1 cellular context compared by ENCODE assay signal in the genomic region with DNA sequence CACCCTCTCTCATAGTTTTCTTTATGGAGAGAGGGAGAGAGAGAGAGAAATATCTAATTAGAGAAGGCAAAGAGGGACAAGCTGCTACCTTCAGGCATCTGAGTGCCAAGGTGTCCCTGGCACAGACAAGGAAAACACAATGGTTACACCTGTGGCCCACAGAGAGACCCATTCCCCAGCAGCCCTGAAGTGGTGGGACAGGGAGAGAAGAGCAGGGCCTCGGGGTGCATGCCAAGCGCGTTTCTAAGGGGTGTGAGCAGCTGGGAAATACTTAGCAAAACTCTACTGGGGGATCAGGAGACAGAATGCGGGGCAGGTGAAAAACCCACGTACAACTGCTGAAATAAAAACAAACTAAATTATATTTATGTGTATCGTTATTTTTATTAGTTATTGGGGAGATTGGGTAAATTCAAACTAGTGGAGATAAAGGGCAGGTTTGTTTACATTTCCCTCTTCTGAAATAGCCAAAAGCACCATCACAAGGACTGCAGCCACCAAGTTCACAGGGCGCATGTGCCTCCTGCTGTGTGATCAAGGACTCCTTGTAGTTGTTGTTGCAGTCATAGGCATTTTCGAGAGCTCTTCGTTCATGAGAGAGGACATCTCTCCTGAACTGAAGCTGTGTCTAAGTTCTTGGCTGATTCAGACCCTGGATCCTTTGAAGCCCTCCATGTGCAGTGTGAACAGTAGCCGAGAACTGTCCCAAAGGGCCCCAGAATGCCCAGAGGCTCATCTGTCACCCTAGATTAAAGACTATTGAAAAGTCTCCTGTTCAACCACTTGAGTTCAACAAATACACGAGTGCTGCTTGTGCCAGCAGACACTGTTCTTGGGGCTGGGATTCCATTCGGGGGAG.
TF ChIP-seq lines count a peak whose summit lies in the region.

No MANE protein-coding gene starts in this region.

TF ChIP-seq in HepG2, 621 proteins besides CTCF, POLR2A, EP300 and RAD21 (continued from another document and continues in another):
- TF ChIP-seq, protein P1, sequence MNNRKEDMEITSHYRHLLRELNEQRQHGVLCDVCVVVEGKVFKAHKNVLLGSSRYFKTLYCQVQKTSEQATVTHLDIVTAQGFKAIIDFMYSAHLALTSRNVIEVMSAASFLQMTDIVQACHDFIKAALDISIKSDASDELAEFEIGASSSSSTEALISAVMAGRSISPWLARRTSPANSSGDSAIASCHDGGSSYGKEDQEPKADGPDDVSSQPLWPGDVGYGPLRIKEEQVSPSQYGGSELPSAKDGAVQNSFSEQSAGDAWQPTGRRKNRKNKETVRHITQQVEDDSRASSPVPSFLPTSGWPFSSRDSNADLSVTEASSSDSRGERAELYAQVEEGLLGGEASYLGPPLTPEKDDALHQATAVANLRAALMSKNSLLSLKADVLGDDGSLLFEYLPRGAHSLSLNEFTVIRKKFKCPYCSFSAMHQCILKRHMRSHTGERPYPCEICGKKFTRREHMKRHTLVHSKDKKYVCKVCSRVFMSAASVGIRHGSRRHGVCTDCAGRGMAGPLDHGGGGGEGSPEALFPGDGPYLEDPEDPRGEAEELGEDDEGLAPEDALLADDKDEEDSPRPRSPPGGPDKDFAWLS (CRISPR knock-in tag; IDR thresholded peaks at IDR 0.05; ENCODE audit: borderline replicate concordance): no peak
- TF ChIP-seq HOXA3 (CRISPR knock-in tag; IDR thresholded peaks at IDR 0.05) (0 out of 2 replicates have a peak, but pooled peaks have one; percentile 24), ONECUT2 (CRISPR knock-in tag; IDR thresholded peaks at IDR 0.05) (no peak), ZNF432 (CRISPR knock-in tag; IDR thresholded peaks at IDR 0.05; ENCODE audit: borderline replicate concordance) (peak; percentile 98), FOSL1 (CRISPR knock-in tag; IDR thresholded peaks at IDR 0.05; ENCODE audit: borderline replicate concordance) (no peak), PCBP1 (IDR thresholded peaks at IDR 0.05; ENCODE audit: borderline replicate concordance, low read depth, low read length) (no peak), KAT2B (IDR thresholded peaks at IDR 0.05; ENCODE audit: borderline replicate concordance, low read depth, low read length) (no peak), ZNF343 (CRISPR knock-in tag; IDR thresholded peaks at IDR 0.05) (no peak), BRCA1 (CRISPR knock-in tag; IDR thresholded peaks at IDR 0.05) (no peak), ZNF101 (CRISPR knock-in tag; IDR thresholded peaks at IDR 0.05; ENCODE audit: borderline replicate concordance, low read depth) (no peak), JUN (CRISPR knock-in tag; IDR thresholded peaks at IDR 0.05) (no peak), ZNF674 (CRISPR knock-in tag; IDR thresholded peaks at IDR 0.05; ENCODE audit: low read depth) (no peak), ZNF749 (CRISPR knock-in tag; IDR thresholded peaks at IDR 0.05; ENCODE audit: borderline replicate concordance) (no peak), ZNF747 (CRISPR knock-in tag; IDR thresholded peaks at IDR 0.05; ENCODE audit: borderline replicate concordance) (no peak), SRSF9 (IDR thresholded peaks at IDR 0.05; ENCODE audit: borderline replicate concordance, insufficient read depth, low read depth, low read length, poor library complexity, severe bottlenecking) (no peak), ZMYM2 (CRISPR knock-in tag; IDR thresholded peaks at IDR 0.05) (no peak), ZNF224 (CRISPR knock-in tag; IDR thresholded peaks at IDR 0.05) (no peak), CEBPG (CRISPR knock-in tag; IDR thresholded peaks at IDR 0.05) (no peak), ZNF776 (CRISPR knock-in tag; IDR thresholded peaks at IDR 0.05) (no peak), ZNF10 (CRISPR knock-in tag; IDR thresholded peaks at IDR 0.05; ENCODE audit: borderline replicate concordance, low read depth) (no peak), MTF1 (CRISPR knock-in tag; IDR thresholded peaks at IDR 0.05) (no peak), GABPA (IDR thresholded peaks at IDR 0.05; ENCODE audit: low read depth, low read length) (no peak), GABPA (CRISPR knock-in tag; IDR thresholded peaks at IDR 0.05; ENCODE audit: low read depth) (no peak), ZNF782 (CRISPR knock-in tag; IDR thresholded peaks at IDR 0.05; ENCODE audit: borderline replicate concordance) (no peak), HDAC1 (CRISPR knock-in tag; IDR thresholded peaks at IDR 0.05) (no peak), RBM39 (IDR thresholded peaks at IDR 0.05; ENCODE audit: low read depth, low read length, poor library complexity, severe bottlenecking) (no peak), MEIS2 (CRISPR knock-in tag; IDR thresholded peaks at IDR 0.05) (no peak), HNRNPH1 (optimal IDR thresholded peaks at IDR 0.05; ENCODE audit: low read depth, low read length) (no peak), ZSCAN31 (CRISPR knock-in tag; IDR thresholded peaks at IDR 0.05; ENCODE audit: low read depth) (no peak)
- TF ChIP-seq, protein P2, sequence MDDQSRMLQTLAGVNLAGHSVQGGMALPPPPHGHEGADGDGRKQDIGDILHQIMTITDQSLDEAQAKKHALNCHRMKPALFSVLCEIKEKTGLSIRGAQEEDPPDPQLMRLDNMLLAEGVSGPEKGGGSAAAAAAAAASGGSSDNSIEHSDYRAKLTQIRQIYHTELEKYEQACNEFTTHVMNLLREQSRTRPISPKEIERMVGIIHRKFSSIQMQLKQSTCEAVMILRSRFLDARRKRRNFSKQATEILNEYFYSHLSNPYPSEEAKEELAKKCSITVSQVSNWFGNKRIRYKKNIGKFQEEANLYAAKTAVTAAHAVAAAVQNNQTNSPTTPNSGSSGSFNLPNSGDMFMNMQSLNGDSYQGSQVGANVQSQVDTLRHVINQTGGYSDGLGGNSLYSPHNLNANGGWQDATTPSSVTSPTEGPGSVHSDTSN (CRISPR knock-in tag; IDR thresholded peaks at IDR 0.05; ENCODE audit: borderline replicate concordance): no peak
- TF ChIP-seq, protein P3, sequence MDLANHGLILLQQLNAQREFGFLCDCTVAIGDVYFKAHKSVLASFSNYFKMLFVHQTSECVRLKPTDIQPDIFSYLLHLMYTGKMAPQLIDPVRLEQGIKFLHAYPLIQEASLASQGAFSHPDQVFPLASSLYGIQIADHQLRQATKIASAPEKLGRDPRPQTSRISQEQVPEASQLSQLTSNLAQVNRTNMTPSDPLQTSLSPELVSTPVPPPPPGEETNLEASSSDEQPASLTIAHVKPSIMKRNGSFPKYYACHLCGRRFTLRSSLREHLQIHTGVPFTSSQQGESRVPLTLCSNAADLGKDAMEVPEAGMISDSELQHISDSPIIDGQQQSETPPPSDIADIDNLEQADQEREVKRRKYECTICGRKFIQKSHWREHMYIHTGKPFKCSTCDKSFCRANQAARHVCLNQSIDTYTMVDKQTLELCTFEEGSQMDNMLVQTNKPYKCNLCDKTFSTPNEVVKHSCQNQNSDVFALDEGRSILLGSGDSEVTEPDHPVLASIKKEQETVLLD (CRISPR knock-in tag; IDR thresholded peaks at IDR 0.05; ENCODE audit: low read depth): no peak
- TF ChIP-seq, protein P4, sequence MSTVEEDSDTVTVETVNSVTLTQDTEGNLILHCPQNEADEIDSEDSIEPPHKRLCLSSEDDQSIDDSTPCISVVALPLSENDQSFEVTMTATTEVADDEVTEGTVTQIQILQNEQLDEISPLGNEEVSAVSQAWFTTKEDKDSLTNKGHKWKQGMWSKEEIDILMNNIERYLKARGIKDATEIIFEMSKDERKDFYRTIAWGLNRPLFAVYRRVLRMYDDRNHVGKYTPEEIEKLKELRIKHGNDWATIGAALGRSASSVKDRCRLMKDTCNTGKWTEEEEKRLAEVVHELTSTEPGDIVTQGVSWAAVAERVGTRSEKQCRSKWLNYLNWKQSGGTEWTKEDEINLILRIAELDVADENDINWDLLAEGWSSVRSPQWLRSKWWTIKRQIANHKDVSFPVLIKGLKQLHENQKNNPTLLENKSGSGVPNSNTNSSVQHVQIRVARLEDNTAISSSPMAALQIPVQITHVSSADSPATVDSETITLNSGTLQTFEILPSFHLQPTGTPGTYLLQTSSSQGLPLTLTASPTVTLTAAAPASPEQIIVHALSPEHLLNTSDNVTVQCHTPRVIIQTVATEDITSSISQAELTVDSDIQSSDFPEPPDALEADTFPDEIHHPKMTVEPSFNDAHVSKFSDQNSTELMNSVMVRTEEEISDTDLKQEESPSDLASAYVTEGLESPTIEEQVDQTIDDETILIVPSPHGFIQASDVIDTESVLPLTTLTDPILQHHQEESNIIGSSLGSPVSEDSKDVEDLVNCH (CRISPR knock-in tag; IDR thresholded peaks at IDR 0.05): no peak
- TF ChIP-seq, protein P5, sequence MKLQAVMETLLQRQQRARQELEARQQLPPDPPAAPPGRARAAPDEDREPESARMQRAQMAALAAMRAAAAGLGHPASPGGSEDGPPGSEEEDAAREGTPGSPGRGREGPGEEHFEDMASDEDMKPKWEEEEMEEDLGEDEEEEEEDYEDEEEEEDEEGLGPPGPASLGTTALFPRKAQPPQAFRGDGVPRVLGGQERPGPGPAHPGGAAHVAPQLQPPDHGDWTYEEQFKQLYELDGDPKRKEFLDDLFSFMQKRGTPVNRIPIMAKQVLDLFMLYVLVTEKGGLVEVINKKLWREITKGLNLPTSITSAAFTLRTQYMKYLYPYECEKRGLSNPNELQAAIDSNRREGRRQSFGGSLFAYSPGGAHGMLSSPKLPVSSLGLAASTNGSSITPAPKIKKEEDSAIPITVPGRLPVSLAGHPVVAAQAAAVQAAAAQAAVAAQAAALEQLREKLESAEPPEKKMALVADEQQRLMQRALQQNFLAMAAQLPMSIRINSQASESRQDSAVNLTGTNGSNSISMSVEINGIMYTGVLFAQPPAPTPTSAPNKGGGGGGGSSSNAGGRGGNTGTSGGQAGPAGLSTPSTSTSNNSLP (IDR thresholded peaks at IDR 0.05; ENCODE audit: low read depth, low read length): no peak
- TF ChIP-seq, protein P6, sequence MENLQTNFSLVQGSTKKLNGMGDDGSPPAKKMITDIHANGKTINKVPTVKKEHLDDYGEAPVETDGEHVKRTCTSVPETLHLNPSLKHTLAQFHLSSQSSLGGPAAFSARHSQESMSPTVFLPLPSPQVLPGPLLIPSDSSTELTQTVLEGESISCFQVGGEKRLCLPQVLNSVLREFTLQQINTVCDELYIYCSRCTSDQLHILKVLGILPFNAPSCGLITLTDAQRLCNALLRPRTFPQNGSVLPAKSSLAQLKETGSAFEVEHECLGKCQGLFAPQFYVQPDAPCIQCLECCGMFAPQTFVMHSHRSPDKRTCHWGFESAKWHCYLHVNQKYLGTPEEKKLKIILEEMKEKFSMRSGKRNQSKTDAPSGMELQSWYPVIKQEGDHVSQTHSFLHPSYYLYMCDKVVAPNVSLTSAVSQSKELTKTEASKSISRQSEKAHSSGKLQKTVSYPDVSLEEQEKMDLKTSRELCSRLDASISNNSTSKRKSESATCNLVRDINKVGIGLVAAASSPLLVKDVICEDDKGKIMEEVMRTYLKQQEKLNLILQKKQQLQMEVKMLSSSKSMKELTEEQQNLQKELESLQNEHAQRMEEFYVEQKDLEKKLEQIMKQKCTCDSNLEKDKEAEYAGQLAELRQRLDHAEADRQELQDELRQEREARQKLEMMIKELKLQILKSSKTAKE (CRISPR knock-in tag; IDR thresholded peaks at IDR 0.05; ENCODE audit: borderline replicate concordance): no peak
- TF ChIP-seq, protein P7, sequence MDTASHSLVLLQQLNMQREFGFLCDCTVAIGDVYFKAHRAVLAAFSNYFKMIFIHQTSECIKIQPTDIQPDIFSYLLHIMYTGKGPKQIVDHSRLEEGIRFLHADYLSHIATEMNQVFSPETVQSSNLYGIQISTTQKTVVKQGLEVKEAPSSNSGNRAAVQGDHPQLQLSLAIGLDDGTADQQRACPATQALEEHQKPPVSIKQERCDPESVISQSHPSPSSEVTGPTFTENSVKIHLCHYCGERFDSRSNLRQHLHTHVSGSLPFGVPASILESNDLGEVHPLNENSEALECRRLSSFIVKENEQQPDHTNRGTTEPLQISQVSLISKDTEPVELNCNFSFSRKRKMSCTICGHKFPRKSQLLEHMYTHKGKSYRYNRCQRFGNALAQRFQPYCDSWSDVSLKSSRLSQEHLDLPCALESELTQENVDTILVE (CRISPR knock-in tag; IDR thresholded peaks at IDR 0.05): no peak
- TF ChIP-seq, protein P8, sequence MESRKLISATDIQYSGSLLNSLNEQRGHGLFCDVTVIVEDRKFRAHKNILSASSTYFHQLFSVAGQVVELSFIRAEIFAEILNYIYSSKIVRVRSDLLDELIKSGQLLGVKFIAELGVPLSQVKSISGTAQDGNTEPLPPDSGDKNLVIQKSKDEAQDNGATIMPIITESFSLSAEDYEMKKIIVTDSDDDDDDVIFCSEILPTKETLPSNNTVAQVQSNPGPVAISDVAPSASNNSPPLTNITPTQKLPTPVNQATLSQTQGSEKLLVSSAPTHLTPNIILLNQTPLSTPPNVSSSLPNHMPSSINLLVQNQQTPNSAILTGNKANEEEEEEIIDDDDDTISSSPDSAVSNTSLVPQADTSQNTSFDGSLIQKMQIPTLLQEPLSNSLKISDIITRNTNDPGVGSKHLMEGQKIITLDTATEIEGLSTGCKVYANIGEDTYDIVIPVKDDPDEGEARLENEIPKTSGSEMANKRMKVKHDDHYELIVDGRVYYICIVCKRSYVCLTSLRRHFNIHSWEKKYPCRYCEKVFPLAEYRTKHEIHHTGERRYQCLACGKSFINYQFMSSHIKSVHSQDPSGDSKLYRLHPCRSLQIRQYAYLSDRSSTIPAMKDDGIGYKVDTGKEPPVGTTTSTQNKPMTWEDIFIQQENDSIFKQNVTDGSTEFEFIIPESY (CRISPR knock-in tag; IDR thresholded peaks at IDR 0.05): no peak
- TF ChIP-seq, protein P9, sequence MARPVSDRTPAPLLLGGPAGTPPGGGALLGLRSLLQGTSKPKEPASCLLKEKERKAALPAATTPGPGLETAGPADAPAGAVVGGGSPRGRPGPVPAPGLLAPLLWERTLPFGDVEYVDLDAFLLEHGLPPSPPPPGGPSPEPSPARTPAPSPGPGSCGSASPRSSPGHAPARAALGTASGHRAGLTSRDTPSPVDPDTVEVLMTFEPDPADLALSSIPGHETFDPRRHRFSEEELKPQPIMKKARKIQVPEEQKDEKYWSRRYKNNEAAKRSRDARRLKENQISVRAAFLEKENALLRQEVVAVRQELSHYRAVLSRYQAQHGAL (CRISPR knock-in tag; IDR thresholded peaks at IDR 0.05; ENCODE audit: not compliant biosample characterization): no peak
- TF ChIP-seq, protein P10, sequence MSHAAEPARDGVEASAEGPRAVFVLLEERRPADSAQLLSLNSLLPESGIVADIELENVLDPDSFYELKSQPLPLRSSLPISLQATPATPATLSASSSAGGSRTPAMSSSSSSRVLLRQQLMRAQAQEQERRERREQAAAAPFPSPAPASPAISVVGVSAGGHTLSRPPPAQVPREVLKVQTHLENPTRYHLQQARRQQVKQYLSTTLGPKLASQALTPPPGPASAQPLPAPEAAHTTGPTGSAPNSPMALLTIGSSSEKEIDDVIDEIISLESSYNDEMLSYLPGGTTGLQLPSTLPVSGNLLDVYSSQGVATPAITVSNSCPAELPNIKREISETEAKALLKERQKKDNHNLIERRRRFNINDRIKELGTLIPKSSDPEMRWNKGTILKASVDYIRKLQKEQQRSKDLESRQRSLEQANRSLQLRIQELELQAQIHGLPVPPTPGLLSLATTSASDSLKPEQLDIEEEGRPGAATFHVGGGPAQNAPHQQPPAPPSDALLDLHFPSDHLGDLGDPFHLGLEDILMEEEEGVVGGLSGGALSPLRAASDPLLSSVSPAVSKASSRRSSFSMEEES (CRISPR knock-in tag; IDR thresholded peaks at IDR 0.05): no peak
